1 cellular context compared by ENCODE assay signal in the genomic region with DNA sequence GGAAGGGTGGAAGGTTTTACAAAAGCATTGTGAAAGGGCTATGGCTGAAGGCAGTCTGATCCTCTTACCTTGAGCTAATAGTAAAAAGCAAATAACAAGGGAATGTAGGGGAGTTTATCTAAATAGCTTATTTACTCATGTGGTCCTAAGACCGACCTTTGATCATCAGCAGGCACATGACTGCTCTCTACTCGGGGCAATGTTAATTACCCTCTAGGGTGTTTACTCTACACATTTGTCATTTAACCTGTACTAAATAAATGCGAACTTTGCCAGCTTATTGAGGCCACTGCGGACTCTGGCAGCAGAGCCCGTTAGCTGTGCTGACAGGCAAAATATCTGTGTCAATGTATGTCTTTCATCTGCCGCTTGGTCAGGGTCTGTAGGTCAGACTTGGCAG.
TF ChIP-seq lines count a peak whose summit lies in the region.

No MANE protein-coding gene starts in this region.

TF ChIP-seq in HepG2, 621 proteins besides CTCF, POLR2A, EP300 and RAD21 (continued from another document and continues in another):
- TF ChIP-seq, protein P1, sequence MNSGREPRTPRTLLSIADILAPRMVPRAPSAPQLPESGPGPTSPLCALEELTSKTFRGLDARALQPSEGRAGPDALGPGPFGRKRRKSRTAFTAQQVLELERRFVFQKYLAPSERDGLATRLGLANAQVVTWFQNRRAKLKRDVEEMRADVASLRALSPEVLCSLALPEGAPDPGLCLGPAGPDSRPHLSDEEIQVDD (CRISPR knock-in tag; IDR thresholded peaks at IDR 0.05; ENCODE audit: borderline replicate concordance) = no peak
- TF ChIP-seq ZNF138 (CRISPR knock-in tag; IDR thresholded peaks at IDR 0.05; ENCODE audit: low read depth) = no peak
- TF ChIP-seq CREB1 (IDR thresholded peaks at IDR 0.05) = no peak
- TF ChIP-seq CREB1 (CRISPR knock-in tag; IDR thresholded peaks at IDR 0.05) = no peak
- peak; percentile 76; the same call in 1 of the 2 replicates for TF ChIP-seq TBX3 (IDR thresholded peaks at IDR 0.05; ENCODE audit: borderline replicate concordance)
- TF ChIP-seq ZFP1 (CRISPR knock-in tag; IDR thresholded peaks at IDR 0.05) = no peak
- TF ChIP-seq ZSCAN9 (CRISPR knock-in tag; IDR thresholded peaks at IDR 0.05; ENCODE audit: borderline replicate concordance) = no peak
- TF ChIP-seq TOE1 (CRISPR knock-in tag; IDR thresholded peaks at IDR 0.05) = no peak
- no peak for TF ChIP-seq ATM (IDR thresholded peaks at IDR 0.05; ENCODE audit: borderline replicate concordance)
- peak; percentile 17; the same call in 1 of the 2 replicates for TF ChIP-seq ZMYM4 (CRISPR knock-in tag; IDR thresholded peaks at IDR 0.05)
- no peak for TF ChIP-seq SUZ12 (IDR thresholded peaks at IDR 0.05; ENCODE audit: low read depth, low read length)
- TF ChIP-seq ADNP (CRISPR knock-in tag; IDR thresholded peaks at IDR 0.05) = no peak
- TF ChIP-seq ZBTB26 (CRISPR knock-in tag; IDR thresholded peaks at IDR 0.05; ENCODE audit: borderline replicate concordance) = no peak
- TF ChIP-seq ZNF543 (CRISPR knock-in tag; IDR thresholded peaks at IDR 0.05) = no peak
- TF ChIP-seq ZNF572 (CRISPR knock-in tag; IDR thresholded peaks at IDR 0.05) = no peak
- TF ChIP-seq PHF5A (CRISPR knock-in tag; IDR thresholded peaks at IDR 0.05; ENCODE audit: low read depth, unreplicated experiment) = no peak
- no peak for TF ChIP-seq ZNF788 (CRISPR knock-in tag; IDR thresholded peaks at IDR 0.05; ENCODE audit: borderline replicate concordance)
- no peak for TF ChIP-seq NFYB (CRISPR knock-in tag; IDR thresholded peaks at IDR 0.05)
- TF ChIP-seq NR2F1 (CRISPR knock-in tag; IDR thresholded peaks at IDR 0.05) = peak in 1 of 2 experiments; percentile 68; a peak in 2 of 4 replicates
- TF ChIP-seq HNF4G (IDR thresholded peaks at IDR 0.05; ENCODE audit: borderline replicate concordance, low read depth, low read length) = 0 out of 2 replicates have a peak, but pooled peaks have one; percentile 17
- TF ChIP-seq HNF4G (CRISPR knock-in tag; IDR thresholded peaks at IDR 0.05; ENCODE audit: borderline replicate concordance, low read depth) = no peak
- no peak for TF ChIP-seq CERS6 (CRISPR knock-in tag; IDR thresholded peaks at IDR 0.05)
- TF ChIP-seq TRIM24 (CRISPR knock-in tag; IDR thresholded peaks at IDR 0.05) = no peak
- no peak for TF ChIP-seq ZNF713 (CRISPR knock-in tag; IDR thresholded peaks at IDR 0.05)
- TF ChIP-seq MIXL1 (CRISPR knock-in tag; IDR thresholded peaks at IDR 0.05) = peak; percentile 65; the same call in 1 of the 2 replicates
- TF ChIP-seq, protein P2, sequence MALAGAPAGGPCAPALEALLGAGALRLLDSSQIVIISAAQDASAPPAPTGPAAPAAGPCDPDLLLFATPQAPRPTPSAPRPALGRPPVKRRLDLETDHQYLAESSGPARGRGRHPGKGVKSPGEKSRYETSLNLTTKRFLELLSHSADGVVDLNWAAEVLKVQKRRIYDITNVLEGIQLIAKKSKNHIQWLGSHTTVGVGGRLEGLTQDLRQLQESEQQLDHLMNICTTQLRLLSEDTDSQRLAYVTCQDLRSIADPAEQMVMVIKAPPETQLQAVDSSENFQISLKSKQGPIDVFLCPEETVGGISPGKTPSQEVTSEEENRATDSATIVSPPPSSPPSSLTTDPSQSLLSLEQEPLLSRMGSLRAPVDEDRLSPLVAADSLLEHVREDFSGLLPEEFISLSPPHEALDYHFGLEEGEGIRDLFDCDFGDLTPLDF (CRISPR knock-in tag; IDR thresholded peaks at IDR 0.05) = no peak
- no peak for TF ChIP-seq ZNF20 (CRISPR knock-in tag; IDR thresholded peaks at IDR 0.05)
- no peak for TF ChIP-seq NCOR1 (IDR thresholded peaks at IDR 0.05; ENCODE audit: borderline replicate concordance, low read length)
- no peak for TF ChIP-seq KDM5A (IDR thresholded peaks at IDR 0.05; ENCODE audit: borderline replicate concordance, low read length)
- TF ChIP-seq, protein P3, sequence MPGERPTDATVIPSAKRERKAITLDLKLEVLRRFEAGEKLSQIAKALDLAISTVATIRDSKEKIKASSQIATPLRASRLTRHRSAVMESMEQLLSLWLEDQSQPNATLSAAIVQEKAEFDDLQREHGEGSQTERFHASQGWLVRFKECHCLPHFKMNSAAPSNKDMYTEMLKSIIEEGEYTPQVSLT (CRISPR knock-in tag; IDR thresholded peaks at IDR 0.05; ENCODE audit: borderline replicate concordance, low read depth) = no peak
- no peak for TF ChIP-seq TGIF2 (CRISPR knock-in tag; IDR thresholded peaks at IDR 0.05)
- 0 out of 2 replicates have a peak, but pooled peaks have one; percentile 14 for TF ChIP-seq FOXJ3 (CRISPR knock-in tag; IDR thresholded peaks at IDR 0.05; ENCODE audit: borderline replicate concordance)
- TF ChIP-seq SOX6 (IDR thresholded peaks at IDR 0.05) = no peak
- TF ChIP-seq SOX6 (CRISPR knock-in tag; IDR thresholded peaks at IDR 0.05) = peak; percentile 59; the same call in 1 of the 2 replicates
- no peak for TF ChIP-seq ZFP36L2 (CRISPR knock-in tag; IDR thresholded peaks at IDR 0.05)
- peak; percentile 33; the same call in 1 of the 2 replicates for TF ChIP-seq TBX2 (CRISPR knock-in tag; IDR thresholded peaks at IDR 0.05; ENCODE audit: borderline replicate concordance)
- no peak for TF ChIP-seq ZNF619 (CRISPR knock-in tag; IDR thresholded peaks at IDR 0.05)
- TF ChIP-seq, protein P4, sequence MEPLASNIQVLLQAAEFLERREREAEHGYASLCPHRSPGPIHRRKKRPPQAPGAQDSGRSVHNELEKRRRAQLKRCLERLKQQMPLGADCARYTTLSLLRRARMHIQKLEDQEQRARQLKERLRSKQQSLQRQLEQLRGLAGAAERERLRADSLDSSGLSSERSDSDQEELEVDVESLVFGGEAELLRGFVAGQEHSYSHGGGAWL (CRISPR knock-in tag; IDR thresholded peaks at IDR 0.05) = no peak
- TF ChIP-seq FOXA3 (CRISPR knock-in tag; IDR thresholded peaks at IDR 0.05) = peak; percentile 34; the same call in 1 of the 2 replicates
- TF ChIP-seq ZNF589 (CRISPR knock-in tag; conservative IDR thresholded peaks at IDR 0.05) = no peak
- TF ChIP-seq RORA (CRISPR knock-in tag; IDR thresholded peaks at IDR 0.05) = no peak
- no peak for TF ChIP-seq PHF8 (CRISPR knock-in tag; IDR thresholded peaks at IDR 0.05)
- TF ChIP-seq ZNF766 (CRISPR knock-in tag; IDR thresholded peaks at IDR 0.05; ENCODE audit: borderline replicate concordance) = no peak
- TF ChIP-seq HNF4A (CRISPR knock-in tag; IDR thresholded peaks at IDR 0.05) = peak; percentile 73
- TF ChIP-seq ZNF350 (CRISPR knock-in tag; IDR thresholded peaks at IDR 0.05; ENCODE audit: borderline replicate concordance, low read depth) = no peak
- no peak for TF ChIP-seq NFRKB (IDR thresholded peaks at IDR 0.05)
- TF ChIP-seq GATAD2A (CRISPR knock-in tag; IDR thresholded peaks at IDR 0.05) = no peak
- TF ChIP-seq, protein P5, sequence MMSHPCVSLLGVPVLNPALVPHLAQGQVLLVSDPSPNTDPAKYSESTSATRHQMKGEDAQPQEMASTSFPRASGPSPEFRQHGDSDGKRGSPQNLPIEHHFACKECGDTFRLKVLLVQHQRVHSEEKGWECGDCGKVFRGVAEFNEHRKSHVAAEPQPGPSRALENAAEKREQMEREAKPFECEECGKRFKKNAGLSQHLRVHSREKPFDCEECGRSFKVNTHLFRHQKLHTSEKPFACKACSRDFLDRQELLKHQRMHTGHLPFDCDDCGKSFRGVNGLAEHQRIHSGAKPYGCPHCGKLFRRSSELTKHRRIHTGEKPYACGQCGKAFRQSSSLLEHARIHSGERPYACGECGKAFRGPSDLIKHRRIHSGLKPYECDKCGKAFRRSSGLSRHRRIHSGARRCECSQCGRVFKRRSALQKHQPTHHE (CRISPR knock-in tag; IDR thresholded peaks at IDR 0.05; ENCODE audit: borderline replicate concordance) = no peak
- no peak for TF ChIP-seq ZGPAT (CRISPR knock-in tag; IDR thresholded peaks at IDR 0.05)
- TF ChIP-seq ZNF660 (CRISPR knock-in tag; IDR thresholded peaks at IDR 0.05; ENCODE audit: borderline replicate concordance, low read depth) = no peak
- TF ChIP-seq THYN1 (CRISPR knock-in tag; IDR thresholded peaks at IDR 0.05; ENCODE audit: borderline replicate concordance, low read depth) = no peak
- no peak for TF ChIP-seq ZFP91 (CRISPR knock-in tag; IDR thresholded peaks at IDR 0.05; ENCODE audit: borderline replicate concordance)
- TF ChIP-seq HMG20B (CRISPR knock-in tag; conservative IDR thresholded peaks at IDR 0.05) = 0 out of 2 replicates have a peak, but pooled peaks have one; percentile 33
- TF ChIP-seq KDM1A (CRISPR knock-in tag; IDR thresholded peaks at IDR 0.05) = no peak
- TF ChIP-seq, protein P6, sequence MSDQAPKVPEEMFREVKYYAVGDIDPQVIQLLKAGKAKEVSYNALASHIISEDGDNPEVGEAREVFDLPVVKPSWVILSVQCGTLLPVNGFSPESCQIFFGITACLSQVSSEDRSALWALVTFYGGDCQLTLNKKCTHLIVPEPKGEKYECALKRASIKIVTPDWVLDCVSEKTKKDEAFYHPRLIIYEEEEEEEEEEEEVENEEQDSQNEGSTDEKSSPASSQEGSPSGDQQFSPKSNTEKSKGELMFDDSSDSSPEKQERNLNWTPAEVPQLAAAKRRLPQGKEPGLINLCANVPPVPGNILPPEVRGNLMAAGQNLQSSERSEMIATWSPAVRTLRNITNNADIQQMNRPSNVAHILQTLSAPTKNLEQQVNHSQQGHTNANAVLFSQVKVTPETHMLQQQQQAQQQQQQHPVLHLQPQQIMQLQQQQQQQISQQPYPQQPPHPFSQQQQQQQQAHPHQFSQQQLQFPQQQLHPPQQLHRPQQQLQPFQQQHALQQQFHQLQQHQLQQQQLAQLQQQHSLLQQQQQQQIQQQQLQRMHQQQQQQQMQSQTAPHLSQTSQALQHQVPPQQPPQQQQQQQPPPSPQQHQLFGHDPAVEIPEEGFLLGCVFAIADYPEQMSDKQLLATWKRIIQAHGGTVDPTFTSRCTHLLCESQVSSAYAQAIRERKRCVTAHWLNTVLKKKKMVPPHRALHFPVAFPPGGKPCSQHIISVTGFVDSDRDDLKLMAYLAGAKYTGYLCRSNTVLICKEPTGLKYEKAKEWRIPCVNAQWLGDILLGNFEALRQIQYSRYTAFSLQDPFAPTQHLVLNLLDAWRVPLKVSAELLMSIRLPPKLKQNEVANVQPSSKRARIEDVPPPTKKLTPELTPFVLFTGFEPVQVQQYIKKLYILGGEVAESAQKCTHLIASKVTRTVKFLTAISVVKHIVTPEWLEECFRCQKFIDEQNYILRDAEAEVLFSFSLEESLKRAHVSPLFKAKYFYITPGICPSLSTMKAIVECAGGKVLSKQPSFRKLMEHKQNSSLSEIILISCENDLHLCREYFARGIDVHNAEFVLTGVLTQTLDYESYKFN (CRISPR knock-in tag; conservative IDR thresholded peaks at IDR 0.05) = 0 out of 2 replicates have a peak, but pooled peaks have one; percentile 39
- TF ChIP-seq, protein P7, sequence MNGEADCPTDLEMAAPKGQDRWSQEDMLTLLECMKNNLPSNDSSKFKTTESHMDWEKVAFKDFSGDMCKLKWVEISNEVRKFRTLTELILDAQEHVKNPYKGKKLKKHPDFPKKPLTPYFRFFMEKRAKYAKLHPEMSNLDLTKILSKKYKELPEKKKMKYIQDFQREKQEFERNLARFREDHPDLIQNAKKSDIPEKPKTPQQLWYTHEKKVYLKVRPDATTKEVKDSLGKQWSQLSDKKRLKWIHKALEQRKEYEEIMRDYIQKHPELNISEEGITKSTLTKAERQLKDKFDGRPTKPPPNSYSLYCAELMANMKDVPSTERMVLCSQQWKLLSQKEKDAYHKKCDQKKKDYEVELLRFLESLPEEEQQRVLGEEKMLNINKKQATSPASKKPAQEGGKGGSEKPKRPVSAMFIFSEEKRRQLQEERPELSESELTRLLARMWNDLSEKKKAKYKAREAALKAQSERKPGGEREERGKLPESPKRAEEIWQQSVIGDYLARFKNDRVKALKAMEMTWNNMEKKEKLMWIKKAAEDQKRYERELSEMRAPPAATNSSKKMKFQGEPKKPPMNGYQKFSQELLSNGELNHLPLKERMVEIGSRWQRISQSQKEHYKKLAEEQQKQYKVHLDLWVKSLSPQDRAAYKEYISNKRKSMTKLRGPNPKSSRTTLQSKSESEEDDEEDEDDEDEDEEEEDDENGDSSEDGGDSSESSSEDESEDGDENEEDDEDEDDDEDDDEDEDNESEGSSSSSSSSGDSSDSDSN (CRISPR knock-in tag; IDR thresholded peaks at IDR 0.05) = no peak
- TF ChIP-seq HNRNPUL1 (IDR thresholded peaks at IDR 0.05; ENCODE audit: low read depth, low read length) = no peak
